In genomic region chr2:133264951-133265949, GRCh38 we compare ENCODE assay signal across 12 cellular contexts.
A peak's percentile ranks its signal among the peaks of the same experiment; 100 is the strongest.
DNase-seq lines count a peak whose midpoint lies in the region; ATAC-seq and TF ChIP-seq lines count a peak whose summit lies in the region.
"Had no signal": no experiment of that assay in that cellular context is flagged by ENCODE, and none has a peak within 500 bp of the region (broad histone marks: within the 10 kb centered on the region; RNA-seq: fewer than 3 reads in every experiment).

No MANE protein-coding gene starts in this region.

- no peak for DNase-seq in breast epithelium (ENCODE audit: low spot score in 2 of 2)
- DNase-seq in mammary epithelial cell = no peak
- peak in 6 of 10 donors; percentile 26 to 58 (median 40) for DNase-seq in dorsolateral prefrontal cortex
- peak; percentile 41 to 80 for DNase-seq in left lung
- peak in 1 of 2 donors; percentile 52 for DNase-seq in aorta
- DNase-seq in prostate gland (ENCODE audit: low spot score) = no peak
- no peak for DNase-seq in activated T-helper 2 cell treated with anti-CD3 and anti-CD28 coated beads, Interferon-gamma antibody, Interleukin-2, Interleukin-4, amounts not matched to agents 10 μg/mL and 5 μg/mL and 100 μg/mL, durations not matched to agents 14 hours and 24 hours and 36 hours (ENCODE audit: low spot score)
- DNase-seq: NK-92 treated with Interleukin-12 subunit alpha and Interleukin-12 subunit beta, amount 100 ng/mL, for 24 hours had no signal

- H3K36me3 ChIP-seq in breast epithelium (no peaks in the 10 kb centered on the region), mammary epithelial cell (ENCODE audit: insufficient read depth, low read length) (no peaks in the 10 kb centered on the region), left lung (no peaks in the 10 kb centered on the region), aorta (ENCODE audit: control insufficient read depth in 1 of 2, insufficient read depth in 2 of 2, low read length in 1 of 2) (no peaks in the 10 kb centered on the region), prostate gland (no peaks in the 10 kb centered on the region)

- no peaks in the 10 kb centered on the region for H4K20me1 ChIP-seq in mammary epithelial cell (ENCODE audit: insufficient read depth, low read length)

- H3K9me3 Mint-ChIP-seq in activated T-helper 2 cell treated with anti-CD3 and anti-CD28 coated beads, Interferon-gamma antibody, Interleukin-2, Interleukin-4, amounts not matched to agents 10 μg/mL and 5 μg/mL and 100 μg/mL, durations not matched to agents 14 hours and 24 hours and 36 hours = no peaks in the 10 kb centered on the region
- H3K9me3 Mint-ChIP-seq: stimulated activated naive CD8-positive, alpha-beta T cell treated with anti-CD3 and anti-CD28 coated beads, Interleukin-15, Interleukin-2, amounts not matched to agents 100 ng/mL and 50 ng/mL, for 24 hours had no signal

- no peak overlapping the region for H3K4me2 ChIP-seq in mammary epithelial cell (ENCODE audit: insufficient read depth, low read depth, low read length)

- H3K79me2 ChIP-seq in mammary epithelial cell (ENCODE audit: insufficient read depth, low read length) = no peaks in the 10 kb centered on the region

- H3K27me3 ChIP-seq in breast epithelium = peaks cover 0 to 4% of the 10 kb centered on the region in 2 donors
- no peaks in the 10 kb centered on the region for H3K27me3 ChIP-seq in mammary epithelial cell (ENCODE audit: insufficient read depth, low read length)
- peaks cover 0 to 6% (median 0%) of the 10 kb centered on the region in 45 donors for H3K27me3 ChIP-seq in dorsolateral prefrontal cortex
- peaks cover 0 to 34% of the 10 kb centered on the region in 2 donors for H3K27me3 ChIP-seq in left lung
- H3K27me3 ChIP-seq in aorta (ENCODE audit: control insufficient read depth in 1 of 2, insufficient read depth in 2 of 2, low read length in 1 of 2) = no peaks in the 10 kb centered on the region
- H3K27me3 ChIP-seq in prostate gland (replicated peaks; ENCODE audit: insufficient read depth) = peaks cover 9% of the 10 kb centered on the region

- H3K9me3 ChIP-seq in breast epithelium (no peaks in the 10 kb centered on the region), mammary epithelial cell (replicated peaks; ENCODE audit: insufficient read depth, low read length) (no peaks in the 10 kb centered on the region), left lung (no peaks in the 10 kb centered on the region), aorta (ENCODE audit: control insufficient read depth, low read length) (no peaks in the 10 kb centered on the region), prostate gland (no peaks in the 10 kb centered on the region)

- no peaks in the 10 kb centered on the region for H3K4me1 ChIP-seq in breast epithelium
- peaks cover 13% of the 10 kb centered on the region for H3K4me1 ChIP-seq in mammary epithelial cell (ENCODE audit: insufficient read depth, low read length)
- H3K4me1 ChIP-seq in left lung = peaks cover 8 to 14% of the 10 kb centered on the region in 2 donors
- no peaks in the 10 kb centered on the region for H3K4me1 ChIP-seq in aorta (ENCODE audit: control insufficient read depth in 1 of 2, insufficient read depth in 2 of 2, low read length in 2 of 2)
- no peaks in the 10 kb centered on the region for H3K4me1 ChIP-seq in prostate gland (replicated peaks)

- H3K4me3 ChIP-seq in breast epithelium = peak overlapping the region; percentile 38 to 70 (median 57)
- no peak overlapping the region for H3K4me3 ChIP-seq in mammary epithelial cell (replicated peaks in 1 of 3; ENCODE audit: insufficient read depth in 1 of 3, low read depth in 2 of 3, low read length in 3 of 3)
- H3K4me3 ChIP-seq in dorsolateral prefrontal cortex = peak overlapping the region; percentile 18 to 75 (median 61)
- peak overlapping the region in 1 of 2 donors; percentile 47 for H3K4me3 ChIP-seq in left lung
- H3K4me3 ChIP-seq in aorta (ENCODE audit: low read length in 2 of 2) = no peak overlapping the region
- H3K4me3 ChIP-seq in prostate gland = peak overlapping the region in 1 of 2 donors; percentile 30

- no peak for TF ChIP-seq POLR2A in breast epithelium (IDR thresholded peaks at IDR 0.05)
- TF ChIP-seq POLR2A in prostate gland (IDR thresholded peaks at IDR 0.05) = no peak

- intact Hi-C loops in breast epithelium (cut with DNase I; ENCODE audit: low total_unique reads) = no loop called here
- intact Hi-C loops in mammary epithelial cell (cut with micrococcal nuclease) = no loop called here
- intact Hi-C loops in dorsolateral prefrontal cortex (cut with DNase I) = loop anchor here in 1 of 2 donors (10.0 kb wide), 3 partner anchors 300 to 580 kb away; partner anchors contain the start of gene NCKAP5
- intact Hi-C loops in left lung (cut with DNase I) = no loop called here
- intact Hi-C loops in aorta (cut with DNase I) = no loop called here
- intact Hi-C loops in prostate gland (cut with DNase I) = no loop called here
- intact Hi-C loops in activated T-helper 2 cell treated with anti-CD3 and anti-CD28 coated beads, Interferon-gamma antibody, Interleukin-2, Interleukin-4, amounts not matched to agents 10 μg/mL and 5 μg/mL and 100 μg/mL, durations not matched to agents 14 hours and 24 hours and 36 hours (cut with micrococcal nuclease) = no loop called here

- no TSS peak for BruUV-seq in mammary epithelial cell (replicated peaks; lab: Mats Ljungman, UMichigan)

- H3K27ac Mint-ChIP-seq in activated T-helper 2 cell treated with anti-CD3 and anti-CD28 coated beads, Interferon-gamma antibody, Interleukin-2, Interleukin-4, amounts not matched to agents 10 μg/mL and 5 μg/mL and 100 μg/mL, durations not matched to agents 14 hours and 24 hours and 36 hours = no peak overlapping the region
- H3K27ac Mint-ChIP-seq: activated T-helper 17 cell treated with anti-CD3 and anti-CD28 coated beads, Interleukin-2, amount 50 U/mL, for 72 hours; stimulated activated naive CD8-positive, alpha-beta T cell treated with anti-CD3 and anti-CD28 coated beads, Interleukin-15, Interleukin-2, amounts not matched to agents 100 ng/mL and 50 ng/mL, for 24 hours had no signal

- TF ChIP-seq CTCF in breast epithelium (IDR thresholded peaks at IDR 0.05) = no peak
- no peak for TF ChIP-seq CTCF in mammary epithelial cell (conservative IDR thresholded peaks at IDR 0.05 in 1 of 2, IDR thresholded peaks at IDR 0.05 in 1 of 2; ENCODE audit: extremely low read depth in 1 of 2, insufficient read depth in 1 of 2, low read depth in 1 of 2, low read length in 2 of 2)
- TF ChIP-seq CTCF in dorsolateral prefrontal cortex (IDR thresholded peaks at IDR 0.05 in 54 of 56, conservative IDR thresholded peaks at IDR 0.05 in 2 of 56; ENCODE audit: low read depth in 1 of 56, partially characterized antibody in 56 of 56) = peak in 1 of 56 donors; percentile 0
- no peak for TF ChIP-seq CTCF in left lung (IDR thresholded peaks at IDR 0.05)
- TF ChIP-seq CTCF in prostate gland (IDR thresholded peaks at IDR 0.05) = no peak

- H2AFZ ChIP-seq in mammary epithelial cell (ENCODE audit: low read depth, low read length) = no peak overlapping the region

- WGBS in mammary epithelial cell (ENCODE audit: low coverage, missing lambda C conversion rate) = 44% methylated on average over 13 of the region's 26 CpGs
- WGBS in aorta, 2 donors = 11 to 15% methylated on average over 26 of the region's 26 CpGs
- WGBS in prostate gland = 50% methylated on average over 23 of the region's 26 CpGs

- in situ Hi-C loops in mammary epithelial cell (cut with MboI; ENCODE audit: low sequenced_read_pairs in 2 of 2) = loop anchor here (25.0 kb wide), 1 partner anchor 297 kb away; the partner anchor contains the start of gene NCKAP5 (in 2 of the 2)

- dilution Hi-C loops in mammary epithelial cell (cut with HindIII; ENCODE audit: low sequenced_read_pairs) = no loop called here

- H3K27ac ChIP-seq in breast epithelium (peak overlapping the region; percentile 23 to 65), mammary epithelial cell (ENCODE audit: insufficient read depth, low read depth, low read length) (no peak overlapping the region), dorsolateral prefrontal cortex (peak overlapping the region in 30 of 59 donors; percentile 8 to 65 (median 36)), left lung (peak overlapping the region in 1 of 2 donors; percentile 60), aorta (ENCODE audit: low read depth in 1 of 2, low read length in 2 of 2) (no peak overlapping the region), prostate gland (no peak overlapping the region)
- H3K27ac ChIP-seq: C4-2B had no signal

- H3K4me3 Mint-ChIP-seq in activated T-helper 2 cell treated with anti-CD3 and anti-CD28 coated beads, Interferon-gamma antibody, Interleukin-2, Interleukin-4, amounts not matched to agents 10 μg/mL and 5 μg/mL and 100 μg/mL, durations not matched to agents 14 hours and 24 hours and 36 hours (ENCODE audit: low read depth) = no peak overlapping the region
- H3K4me3 Mint-ChIP-seq: activated T-helper 17 cell treated with anti-CD3 and anti-CD28 coated beads, Interleukin-2, amount 50 U/mL, for 72 hours; stimulated activated naive CD8-positive, alpha-beta T cell treated with anti-CD3 and anti-CD28 coated beads, Interleukin-15, Interleukin-2, amounts not matched to agents 100 ng/mL and 50 ng/mL, for 24 hours had no signal

- CTCF ChIA-PET in mammary epithelial cell (lab: Charles Lee; ENCODE audit: low non-redundant PET) = no interaction called here

- H3K36me3 Mint-ChIP-seq in activated T-helper 2 cell treated with anti-CD3 and anti-CD28 coated beads, Interferon-gamma antibody, Interleukin-2, Interleukin-4, amounts not matched to agents 10 μg/mL and 5 μg/mL and 100 μg/mL, durations not matched to agents 14 hours and 24 hours and 36 hours (ENCODE audit: low read depth) = no peaks in the 10 kb centered on the region

- peak; percentile 81 for ATAC-seq in left lung
- peak; percentile 58 for ATAC-seq in aorta (ENCODE audit: low FRiP score)
- no peak for ATAC-seq in GM21786 (IDR thresholded peaks at IDR 0.05; ENCODE audit: unreplicated experiment)
- ATAC-seq: activated T-helper 17 cell treated with anti-CD3 and anti-CD28 coated beads, Interleukin-2, amount 50 U/mL, for 72 hours had no signal

- no peak overlapping the region for H3K9ac ChIP-seq in mammary epithelial cell (ENCODE audit: insufficient read depth, low read length)

- peaks cover 5% of the 10 kb centered on the region for H3K27me3 Mint-ChIP-seq in activated T-helper 2 cell treated with anti-CD3 and anti-CD28 coated beads, Interferon-gamma antibody, Interleukin-2, Interleukin-4, amounts not matched to agents 10 μg/mL and 5 μg/mL and 100 μg/mL, durations not matched to agents 14 hours and 24 hours and 36 hours (ENCODE audit: low read depth)

- no peaks in the 10 kb centered on the region for H3K4me1 Mint-ChIP-seq in activated T-helper 2 cell treated with anti-CD3 and anti-CD28 coated beads, Interferon-gamma antibody, Interleukin-2, Interleukin-4, amounts not matched to agents 10 μg/mL and 5 μg/mL and 100 μg/mL, durations not matched to agents 14 hours and 24 hours and 36 hours (ENCODE audit: low read depth)
- H3K4me1 Mint-ChIP-seq: activated T-helper 17 cell treated with anti-CD3 and anti-CD28 coated beads, Interleukin-2, amount 50 U/mL, for 72 hours had no signal

Comparison
In these comparisons a context has a peak if more than half of its experiments do, and no peak if none do; other contexts are left out.
1. H3K27ac ChIP-seq: peak in breast epithelium (2 of 2) and dorsolateral prefrontal cortex (30 of 59); none in mammary epithelial cell (single experiment), aorta (0 of 2) and prostate gland (0 of 2).
2. H3K4me3 ChIP-seq: peak in breast epithelium (3 of 3) and dorsolateral prefrontal cortex (59 of 59); none in mammary epithelial cell (0 of 3) and aorta (0 of 2).
3. DNase-seq: peak in dorsolateral prefrontal cortex (6 of 10) and left lung (2 of 2); none in breast epithelium (0 of 2), mammary epithelial cell (single experiment), prostate gland (single experiment) and activated T-helper 2 cell treated with anti-CD3 and anti-CD28 coated beads, Interferon-gamma antibody, Interleukin-2, Interleukin-4, amounts not matched to agents 10 μg/mL and 5 μg/mL and 100 μg/mL, durations not matched to agents 14 hours and 24 hours and 36 hours (single experiment).